In the genomic region with DNA sequence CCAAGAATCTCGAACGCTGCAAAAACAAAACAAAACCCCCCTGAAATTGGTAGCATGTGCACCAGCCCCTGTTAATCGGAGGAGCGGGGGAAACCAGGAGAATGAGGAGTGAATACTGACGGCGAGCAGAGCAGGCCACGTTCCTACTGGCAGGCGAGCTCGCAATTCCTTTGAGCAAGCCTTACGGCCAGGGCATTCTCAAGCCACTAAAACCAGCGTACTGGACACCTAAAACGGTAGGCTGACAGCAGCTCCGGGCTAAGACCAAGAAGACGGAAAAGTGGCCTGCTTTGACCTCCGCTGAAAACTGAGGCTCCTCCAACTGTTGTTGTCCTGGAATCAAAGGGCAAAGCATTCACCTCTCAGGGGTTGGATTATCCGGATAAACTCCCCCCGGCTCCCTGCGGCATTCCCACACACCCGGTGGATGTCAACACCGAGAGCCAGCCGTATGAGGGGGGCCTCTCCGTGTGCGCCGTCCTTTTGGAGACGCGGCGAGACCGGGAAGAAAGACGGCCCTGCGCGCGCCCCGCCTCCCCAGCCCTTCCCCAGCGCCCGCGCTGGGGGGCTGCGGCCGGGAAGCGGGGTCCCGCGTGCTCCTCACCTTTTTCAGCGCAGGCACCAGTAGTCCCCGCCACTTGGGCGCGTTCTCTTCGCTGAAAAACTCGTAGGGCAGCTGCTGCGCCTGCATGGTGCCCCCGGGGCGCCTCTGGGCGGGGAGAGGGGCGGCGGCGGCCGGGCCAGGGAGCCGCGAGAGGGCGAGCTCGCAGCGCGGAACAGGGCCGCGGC, we compare ENCODE assay signal across 1 cellular context.
A peak's percentile ranks its signal among the peaks of the same experiment; 100 is the strongest.
TF ChIP-seq lines count a peak whose summit lies in the region.

No MANE protein-coding gene starts in this region.

TF ChIP-seq in HepG2, 621 proteins besides CTCF, POLR2A, EP300 and RAD21 (continued from another document and continues in another):
- TF ChIP-seq, protein P1, sequence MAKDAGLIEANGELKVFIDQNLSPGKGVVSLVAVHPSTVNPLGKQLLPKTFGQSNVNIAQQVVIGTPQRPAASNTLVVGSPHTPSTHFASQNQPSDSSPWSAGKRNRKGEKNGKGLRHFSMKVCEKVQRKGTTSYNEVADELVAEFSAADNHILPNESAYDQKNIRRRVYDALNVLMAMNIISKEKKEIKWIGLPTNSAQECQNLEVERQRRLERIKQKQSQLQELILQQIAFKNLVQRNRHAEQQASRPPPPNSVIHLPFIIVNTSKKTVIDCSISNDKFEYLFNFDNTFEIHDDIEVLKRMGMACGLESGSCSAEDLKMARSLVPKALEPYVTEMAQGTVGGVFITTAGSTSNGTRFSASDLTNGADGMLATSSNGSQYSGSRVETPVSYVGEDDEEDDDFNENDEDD (CRISPR knock-in tag; IDR thresholded peaks at IDR 0.05; ENCODE audit: borderline replicate concordance) = no peak; the same call in 1 of the 2 replicates
- TF ChIP-seq SKI (IDR thresholded peaks at IDR 0.05; ENCODE audit: partially characterized antibody) (peak; percentile 32), MAFG (CRISPR knock-in tag; IDR thresholded peaks at IDR 0.05) (peak; percentile 48; the same call in 1 of the 2 replicates), REPIN1 (CRISPR knock-in tag; IDR thresholded peaks at IDR 0.05; ENCODE audit: borderline replicate concordance, low read depth) (no peak), U2AF2 (IDR thresholded peaks at IDR 0.05; ENCODE audit: low read depth, low read length) (no peak), KLF16 (CRISPR knock-in tag; IDR thresholded peaks at IDR 0.05) (no peak), ZSCAN25 (CRISPR knock-in tag; IDR thresholded peaks at IDR 0.05) (no peak), ZNF253 (CRISPR knock-in tag; IDR thresholded peaks at IDR 0.05; ENCODE audit: borderline replicate concordance) (no peak), CHCHD3 (CRISPR knock-in tag; IDR thresholded peaks at IDR 0.05) (no peak; the same call in 1 of the 2 replicates), MAZ (IDR thresholded peaks at IDR 0.05; ENCODE audit: borderline replicate concordance, low read depth, low read length) (peak; percentile 41; the same call in 1 of the 2 replicates), MAZ (CRISPR knock-in tag; IDR thresholded peaks at IDR 0.05; ENCODE audit: low read depth) (peak; percentile 34; the same call in 1 of the 2 replicates), MATR3 (CRISPR knock-in tag; IDR thresholded peaks at IDR 0.05) (no peak), KDM6A (CRISPR knock-in tag; IDR thresholded peaks at IDR 0.05; ENCODE audit: low read depth) (no peak), ZNF224 (CRISPR knock-in tag; IDR thresholded peaks at IDR 0.05) (peak; percentile 89), KDM5B (CRISPR knock-in tag; IDR thresholded peaks at IDR 0.05; ENCODE audit: borderline replicate concordance) (peak; percentile 21; the same call in 1 of the 2 replicates), SRSF1 (optimal IDR thresholded peaks at IDR 0.05; ENCODE audit: low read depth, low read length) (peak; percentile 70), SETDB1 (CRISPR knock-in tag; IDR thresholded peaks at IDR 0.05; ENCODE audit: borderline replicate concordance) (no peak), DNMT3B (CRISPR knock-in tag; conservative IDR thresholded peaks at IDR 0.05) (no peak), ZNF205 (CRISPR knock-in tag; IDR thresholded peaks at IDR 0.05) (0 out of 2 replicates have a peak, but pooled peaks have one; percentile 31), MTF2 (CRISPR knock-in tag; IDR thresholded peaks at IDR 0.05; ENCODE audit: borderline replicate concordance) (0 out of 2 replicates have a peak, but pooled peaks have one; percentile 30), ZNF124 (CRISPR knock-in tag; IDR thresholded peaks at IDR 0.05) (no peak), XRCC5 (optimal IDR thresholded peaks at IDR 0.05; ENCODE audit: low read length) (peak; percentile 45), KMT2B (CRISPR knock-in tag; IDR thresholded peaks at IDR 0.05) (peak; percentile 35; the same call in 1 of the 2 replicates)
- TF ChIP-seq, protein P2, sequence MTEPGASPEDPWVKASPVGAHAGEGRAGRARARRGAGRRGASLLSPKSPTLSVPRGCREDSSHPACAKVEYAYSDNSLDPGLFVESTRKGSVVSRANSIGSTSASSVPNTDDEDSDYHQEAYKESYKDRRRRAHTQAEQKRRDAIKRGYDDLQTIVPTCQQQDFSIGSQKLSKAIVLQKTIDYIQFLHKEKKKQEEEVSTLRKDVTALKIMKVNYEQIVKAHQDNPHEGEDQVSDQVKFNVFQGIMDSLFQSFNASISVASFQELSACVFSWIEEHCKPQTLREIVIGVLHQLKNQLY (CRISPR knock-in tag; IDR thresholded peaks at IDR 0.05) = no peak
- TF ChIP-seq, protein P3, sequence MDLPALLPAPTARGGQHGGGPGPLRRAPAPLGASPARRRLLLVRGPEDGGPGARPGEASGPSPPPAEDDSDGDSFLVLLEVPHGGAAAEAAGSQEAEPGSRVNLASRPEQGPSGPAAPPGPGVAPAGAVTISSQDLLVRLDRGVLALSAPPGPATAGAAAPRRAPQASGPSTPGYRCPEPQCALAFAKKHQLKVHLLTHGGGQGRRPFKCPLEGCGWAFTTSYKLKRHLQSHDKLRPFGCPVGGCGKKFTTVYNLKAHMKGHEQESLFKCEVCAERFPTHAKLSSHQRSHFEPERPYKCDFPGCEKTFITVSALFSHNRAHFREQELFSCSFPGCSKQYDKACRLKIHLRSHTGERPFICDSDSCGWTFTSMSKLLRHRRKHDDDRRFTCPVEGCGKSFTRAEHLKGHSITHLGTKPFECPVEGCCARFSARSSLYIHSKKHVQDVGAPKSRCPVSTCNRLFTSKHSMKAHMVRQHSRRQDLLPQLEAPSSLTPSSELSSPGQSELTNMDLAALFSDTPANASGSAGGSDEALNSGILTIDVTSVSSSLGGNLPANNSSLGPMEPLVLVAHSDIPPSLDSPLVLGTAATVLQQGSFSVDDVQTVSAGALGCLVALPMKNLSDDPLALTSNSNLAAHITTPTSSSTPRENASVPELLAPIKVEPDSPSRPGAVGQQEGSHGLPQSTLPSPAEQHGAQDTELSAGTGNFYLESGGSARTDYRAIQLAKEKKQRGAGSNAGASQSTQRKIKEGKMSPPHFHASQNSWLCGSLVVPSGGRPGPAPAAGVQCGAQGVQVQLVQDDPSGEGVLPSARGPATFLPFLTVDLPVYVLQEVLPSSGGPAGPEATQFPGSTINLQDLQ (CRISPR knock-in tag; IDR thresholded peaks at IDR 0.05) = no peak
- TF ChIP-seq, protein P4, sequence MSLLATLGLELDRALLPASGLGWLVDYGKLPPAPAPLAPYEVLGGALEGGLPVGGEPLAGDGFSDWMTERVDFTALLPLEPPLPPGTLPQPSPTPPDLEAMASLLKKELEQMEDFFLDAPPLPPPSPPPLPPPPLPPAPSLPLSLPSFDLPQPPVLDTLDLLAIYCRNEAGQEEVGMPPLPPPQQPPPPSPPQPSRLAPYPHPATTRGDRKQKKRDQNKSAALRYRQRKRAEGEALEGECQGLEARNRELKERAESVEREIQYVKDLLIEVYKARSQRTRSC (CRISPR knock-in tag; IDR thresholded peaks at IDR 0.05; ENCODE audit: low read depth) = no peak
- TF ChIP-seq, protein P5, sequence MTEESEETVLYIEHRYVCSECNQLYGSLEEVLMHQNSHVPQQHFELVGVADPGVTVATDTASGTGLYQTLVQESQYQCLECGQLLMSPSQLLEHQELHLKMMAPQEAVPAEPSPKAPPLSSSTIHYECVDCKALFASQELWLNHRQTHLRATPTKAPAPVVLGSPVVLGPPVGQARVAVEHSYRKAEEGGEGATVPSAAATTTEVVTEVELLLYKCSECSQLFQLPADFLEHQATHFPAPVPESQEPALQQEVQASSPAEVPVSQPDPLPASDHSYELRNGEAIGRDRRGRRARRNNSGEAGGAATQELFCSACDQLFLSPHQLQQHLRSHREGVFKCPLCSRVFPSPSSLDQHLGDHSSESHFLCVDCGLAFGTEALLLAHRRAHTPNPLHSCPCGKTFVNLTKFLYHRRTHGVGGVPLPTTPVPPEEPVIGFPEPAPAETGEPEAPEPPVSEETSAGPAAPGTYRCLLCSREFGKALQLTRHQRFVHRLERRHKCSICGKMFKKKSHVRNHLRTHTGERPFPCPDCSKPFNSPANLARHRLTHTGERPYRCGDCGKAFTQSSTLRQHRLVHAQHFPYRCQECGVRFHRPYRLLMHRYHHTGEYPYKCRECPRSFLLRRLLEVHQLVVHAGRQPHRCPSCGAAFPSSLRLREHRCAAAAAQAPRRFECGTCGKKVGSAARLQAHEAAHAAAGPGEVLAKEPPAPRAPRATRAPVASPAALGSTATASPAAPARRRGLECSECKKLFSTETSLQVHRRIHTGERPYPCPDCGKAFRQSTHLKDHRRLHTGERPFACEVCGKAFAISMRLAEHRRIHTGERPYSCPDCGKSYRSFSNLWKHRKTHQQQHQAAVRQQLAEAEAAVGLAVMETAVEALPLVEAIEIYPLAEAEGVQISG (CRISPR knock-in tag; IDR thresholded peaks at IDR 0.05) = 0 out of 2 replicates have a peak, but pooled peaks have one; percentile 21
- TF ChIP-seq, protein P6, sequence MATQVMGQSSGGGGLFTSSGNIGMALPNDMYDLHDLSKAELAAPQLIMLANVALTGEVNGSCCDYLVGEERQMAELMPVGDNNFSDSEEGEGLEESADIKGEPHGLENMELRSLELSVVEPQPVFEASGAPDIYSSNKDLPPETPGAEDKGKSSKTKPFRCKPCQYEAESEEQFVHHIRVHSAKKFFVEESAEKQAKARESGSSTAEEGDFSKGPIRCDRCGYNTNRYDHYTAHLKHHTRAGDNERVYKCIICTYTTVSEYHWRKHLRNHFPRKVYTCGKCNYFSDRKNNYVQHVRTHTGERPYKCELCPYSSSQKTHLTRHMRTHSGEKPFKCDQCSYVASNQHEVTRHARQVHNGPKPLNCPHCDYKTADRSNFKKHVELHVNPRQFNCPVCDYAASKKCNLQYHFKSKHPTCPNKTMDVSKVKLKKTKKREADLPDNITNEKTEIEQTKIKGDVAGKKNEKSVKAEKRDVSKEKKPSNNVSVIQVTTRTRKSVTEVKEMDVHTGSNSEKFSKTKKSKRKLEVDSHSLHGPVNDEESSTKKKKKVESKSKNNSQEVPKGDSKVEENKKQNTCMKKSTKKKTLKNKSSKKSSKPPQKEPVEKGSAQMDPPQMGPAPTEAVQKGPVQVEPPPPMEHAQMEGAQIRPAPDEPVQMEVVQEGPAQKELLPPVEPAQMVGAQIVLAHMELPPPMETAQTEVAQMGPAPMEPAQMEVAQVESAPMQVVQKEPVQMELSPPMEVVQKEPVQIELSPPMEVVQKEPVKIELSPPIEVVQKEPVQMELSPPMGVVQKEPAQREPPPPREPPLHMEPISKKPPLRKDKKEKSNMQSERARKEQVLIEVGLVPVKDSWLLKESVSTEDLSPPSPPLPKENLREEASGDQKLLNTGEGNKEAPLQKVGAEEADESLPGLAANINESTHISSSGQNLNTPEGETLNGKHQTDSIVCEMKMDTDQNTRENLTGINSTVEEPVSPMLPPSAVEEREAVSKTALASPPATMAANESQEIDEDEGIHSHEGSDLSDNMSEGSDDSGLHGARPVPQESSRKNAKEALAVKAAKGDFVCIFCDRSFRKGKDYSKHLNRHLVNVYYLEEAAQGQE (IDR thresholded peaks at IDR 0.05; ENCODE audit: borderline replicate concordance in 1 of 2, low read depth in 1 of 2, low read length in 2 of 2) = no peak
- TF ChIP-seq, protein P7, sequence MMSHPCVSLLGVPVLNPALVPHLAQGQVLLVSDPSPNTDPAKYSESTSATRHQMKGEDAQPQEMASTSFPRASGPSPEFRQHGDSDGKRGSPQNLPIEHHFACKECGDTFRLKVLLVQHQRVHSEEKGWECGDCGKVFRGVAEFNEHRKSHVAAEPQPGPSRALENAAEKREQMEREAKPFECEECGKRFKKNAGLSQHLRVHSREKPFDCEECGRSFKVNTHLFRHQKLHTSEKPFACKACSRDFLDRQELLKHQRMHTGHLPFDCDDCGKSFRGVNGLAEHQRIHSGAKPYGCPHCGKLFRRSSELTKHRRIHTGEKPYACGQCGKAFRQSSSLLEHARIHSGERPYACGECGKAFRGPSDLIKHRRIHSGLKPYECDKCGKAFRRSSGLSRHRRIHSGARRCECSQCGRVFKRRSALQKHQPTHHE (CRISPR knock-in tag; IDR thresholded peaks at IDR 0.05; ENCODE audit: borderline replicate concordance) = no peak
- TF ChIP-seq, protein P8, sequence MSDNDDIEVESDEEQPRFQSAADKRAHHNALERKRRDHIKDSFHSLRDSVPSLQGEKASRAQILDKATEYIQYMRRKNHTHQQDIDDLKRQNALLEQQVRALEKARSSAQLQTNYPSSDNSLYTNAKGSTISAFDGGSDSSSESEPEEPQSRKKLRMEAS (IDR thresholded peaks at IDR 0.05) = peak; percentile 46; the same call in 1 of the 2 replicates
- TF ChIP-seq, protein P9, sequence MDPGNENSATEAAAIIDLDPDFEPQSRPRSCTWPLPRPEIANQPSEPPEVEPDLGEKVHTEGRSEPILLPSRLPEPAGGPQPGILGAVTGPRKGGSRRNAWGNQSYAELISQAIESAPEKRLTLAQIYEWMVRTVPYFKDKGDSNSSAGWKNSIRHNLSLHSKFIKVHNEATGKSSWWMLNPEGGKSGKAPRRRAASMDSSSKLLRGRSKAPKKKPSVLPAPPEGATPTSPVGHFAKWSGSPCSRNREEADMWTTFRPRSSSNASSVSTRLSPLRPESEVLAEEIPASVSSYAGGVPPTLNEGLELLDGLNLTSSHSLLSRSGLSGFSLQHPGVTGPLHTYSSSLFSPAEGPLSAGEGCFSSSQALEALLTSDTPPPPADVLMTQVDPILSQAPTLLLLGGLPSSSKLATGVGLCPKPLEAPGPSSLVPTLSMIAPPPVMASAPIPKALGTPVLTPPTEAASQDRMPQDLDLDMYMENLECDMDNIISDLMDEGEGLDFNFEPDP (CRISPR knock-in tag; conservative IDR thresholded peaks at IDR 0.05) = 0 out of 2 replicates have a peak, but pooled peaks have one; percentile 67
- TF ChIP-seq, protein P10, sequence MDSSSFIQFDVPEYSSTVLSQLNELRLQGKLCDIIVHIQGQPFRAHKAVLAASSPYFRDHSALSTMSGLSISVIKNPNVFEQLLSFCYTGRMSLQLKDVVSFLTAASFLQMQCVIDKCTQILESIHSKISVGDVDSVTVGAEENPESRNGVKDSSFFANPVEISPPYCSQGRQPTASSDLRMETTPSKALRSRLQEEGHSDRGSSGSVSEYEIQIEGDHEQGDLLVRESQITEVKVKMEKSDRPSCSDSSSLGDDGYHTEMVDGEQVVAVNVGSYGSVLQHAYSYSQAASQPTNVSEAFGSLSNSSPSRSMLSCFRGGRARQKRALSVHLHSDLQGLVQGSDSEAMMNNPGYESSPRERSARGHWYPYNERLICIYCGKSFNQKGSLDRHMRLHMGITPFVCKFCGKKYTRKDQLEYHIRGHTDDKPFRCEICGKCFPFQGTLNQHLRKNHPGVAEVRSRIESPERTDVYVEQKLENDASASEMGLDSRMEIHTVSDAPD (CRISPR knock-in tag; IDR thresholded peaks at IDR 0.05) = no peak
